In the genomic region with DNA sequence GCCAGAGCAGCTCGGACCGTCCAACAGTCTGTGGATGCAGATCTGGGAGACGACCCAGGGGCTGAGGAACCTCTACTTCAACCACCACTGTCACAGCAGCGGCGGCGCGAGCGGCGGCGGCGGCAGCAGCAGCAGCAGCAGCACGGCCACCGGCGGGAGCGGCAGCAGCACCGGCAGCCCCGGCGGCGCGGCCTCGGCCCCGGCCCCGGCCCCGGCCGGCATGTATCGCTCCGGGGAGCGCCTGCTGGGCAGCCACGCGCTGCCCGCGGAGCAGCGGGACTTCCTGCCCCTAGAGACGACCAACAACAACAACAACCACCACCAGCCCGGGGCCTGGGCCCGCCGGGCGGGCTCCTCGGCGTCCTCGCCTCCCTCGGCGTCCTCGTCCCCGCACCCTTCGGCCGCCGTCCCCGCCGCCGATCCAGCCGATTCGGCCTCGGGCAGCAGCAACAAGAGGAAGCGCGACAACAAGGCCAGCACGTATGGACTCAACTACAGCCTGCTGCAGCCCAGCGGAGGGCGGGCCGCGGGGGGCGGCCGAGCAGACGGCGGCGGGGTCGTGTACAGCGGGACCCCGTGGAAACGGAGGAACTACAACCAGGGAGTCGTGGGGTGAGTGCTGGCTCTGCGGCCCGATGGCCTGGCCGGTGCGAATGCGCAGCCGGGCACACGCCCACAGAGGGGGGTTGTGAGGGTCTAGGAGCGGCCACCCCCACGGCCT, we compare ENCODE assay signal across 8 cellular contexts. TPM values are rescaled to one million over a fixed set of nuclear protein-coding genes. Genes with fewer than 3 reads are reported as not detected.
DNase-seq lines count a peak whose midpoint lies in the region; ATAC-seq and TF ChIP-seq lines count a peak whose summit lies in the region.

No MANE protein-coding gene starts in this region.

- no peaks in the 10 kb centered on the region for H3K27me3 ChIP-seq in neuron (ENCODE audit: insufficient read depth, low read length)

- no peaks in the 10 kb centered on the region for H3K36me3 ChIP-seq in neuron (ENCODE audit: insufficient read depth, low read length)

- peaks cover 25% of the 10 kb centered on the region for H3K4me1 ChIP-seq in neuron (ENCODE audit: insufficient read depth, low read length)

- H3K4me3 ChIP-seq in fibroblast of the aortic adventitia (ENCODE audit: low read depth, low read length) (peak overlapping the region; percentile 83), neuron (ENCODE audit: low read length) (peak overlapping the region; percentile 81)

- TF ChIP-seq CTCF in fibroblast of the aortic adventitia (IDR thresholded peaks at IDR 0.05; ENCODE audit: insufficient read depth, low read length), result no peak

- H3K9me3 ChIP-seq in neuron (ENCODE audit: low read length), result no peaks in the 10 kb centered on the region

- ATAC-seq in GM19438 (IDR thresholded peaks at IDR 0.05; ENCODE audit: low read depth, unreplicated experiment) (peak; percentile 7), HG03558 (IDR thresholded peaks at IDR 0.05; ENCODE audit: extremely low read depth, unreplicated experiment) (peak; percentile 6)

- DNase-seq in CD1c-positive myeloid dendritic cell (ENCODE audit: extremely low spot score) (peak; percentile 52), fibroblast of the aortic adventitia (ENCODE audit: low read depth) (no peak), SIG-M5 (lab: John Stamatoyannopoulos, UW) (no peak), GOT3 (lab: John Stamatoyannopoulos, UW) (no peak)
- DNase-seq in activated CD4-positive, alpha-beta T cell treated with anti-CD3 and anti-CD28 coated beads, Interleukin-2, amount 50 U/mL, for 48 hours, result peak; percentile 31 to 52

- H2AFZ ChIP-seq in neuron (ENCODE audit: low read depth, low read length), result no peak overlapping the region

RNA-seq across cellular contexts. Expression of gene TENT4B, which starts 0.7 kb away (rescaled TPM):
- 3.8 and 9.7 TPM in 2 replicates for total RNA-seq in fibroblast of the aortic adventitia (ENCODE audit: low replicate concordance)

Comparison
In these comparisons a context has a peak if more than half of its experiments do, and no peak if none do; other contexts are left out.
1. DNase-seq: peak in CD1c-positive myeloid dendritic cell (single experiment) and activated CD4-positive, alpha-beta T cell treated with anti-CD3 and anti-CD28 coated beads, Interleukin-2, amount 50 U/mL, for 48 hours (2 of 2); none in fibroblast of the aortic adventitia (single experiment), SIG-M5 (single experiment) and GOT3 (single experiment).